In genomic region chr21:45410151-45410864, GRCh38 we compare ENCODE assay signal across 1 cellular context.
TF ChIP-seq lines count a peak whose summit lies in the region.

No MANE protein-coding gene starts in this region.

TF ChIP-seq in HepG2, 621 proteins besides CTCF, POLR2A, EP300 and RAD21 (continued from another document):
- TF ChIP-seq KDM6A (CRISPR knock-in tag; IDR thresholded peaks at IDR 0.05; ENCODE audit: low read depth) (peak; percentile 45; the same call in 1 of the 2 replicates), ZNF724P (CRISPR knock-in tag; IDR thresholded peaks at IDR 0.05; ENCODE audit: borderline replicate concordance) (0 out of 2 replicates have a peak, but pooled peaks have one; percentile 3), TCF12 (IDR thresholded peaks at IDR 0.05) (no peak), TCF12 (CRISPR knock-in tag; IDR thresholded peaks at IDR 0.05) (no peak), REST (IDR thresholded peaks at IDR 0.05; ENCODE audit: borderline replicate concordance in 1 of 2, low read depth in 1 of 2, low read length in 2 of 2) (no peak), ZBTB37 (CRISPR knock-in tag; IDR thresholded peaks at IDR 0.05) (0 out of 2 replicates have a peak, but pooled peaks have one; percentile 2), RNF2 (conservative IDR thresholded peaks at IDR 0.05; ENCODE audit: low read depth) (no peak), ZNF44 (CRISPR knock-in tag; IDR thresholded peaks at IDR 0.05) (0 out of 2 replicates have a peak, but pooled peaks have one; percentile 23), SUZ12 (IDR thresholded peaks at IDR 0.05; ENCODE audit: low read depth, low read length) (no peak), DR1 (CRISPR knock-in tag; IDR thresholded peaks at IDR 0.05) (no peak; the same call in 1 of the 2 replicates), USF2 (IDR thresholded peaks at IDR 0.05; ENCODE audit: low read depth, low read length) (no peak), USF2 (CRISPR knock-in tag; IDR thresholded peaks at IDR 0.05; ENCODE audit: borderline replicate concordance) (no peak), ZBTB2 (CRISPR knock-in tag; IDR thresholded peaks at IDR 0.05; ENCODE audit: low read depth) (peak; percentile 31; the same call in 1 of the 2 replicates), HMGXB3 (CRISPR knock-in tag; IDR thresholded peaks at IDR 0.05; ENCODE audit: borderline replicate concordance) (peak; percentile 78), ETV6 (CRISPR knock-in tag; conservative IDR thresholded peaks at IDR 0.05) (0 out of 2 replicates have a peak, but pooled peaks have one; percentile 9), ATF7-NPFF (CRISPR knock-in tag; IDR thresholded peaks at IDR 0.05; ENCODE audit: low read depth) (no peak), ZNF615 (CRISPR knock-in tag; IDR thresholded peaks at IDR 0.05; ENCODE audit: borderline replicate concordance) (no peak), ZMAT3 (CRISPR knock-in tag; conservative IDR thresholded peaks at IDR 0.05) (peak; percentile 58; the same call in 1 of the 2 replicates), ZNF451 (CRISPR knock-in tag; IDR thresholded peaks at IDR 0.05) (0 out of 2 replicates have a peak, but pooled peaks have one; percentile 18), MBNL3 (CRISPR knock-in tag; conservative IDR thresholded peaks at IDR 0.05) (no peak), ZNF772 (CRISPR knock-in tag; IDR thresholded peaks at IDR 0.05) (no peak), ERF (CRISPR knock-in tag; IDR thresholded peaks at IDR 0.05) (peak; percentile 37; the same call in 1 of the 2 replicates), RELA (CRISPR knock-in tag; IDR thresholded peaks at IDR 0.05) (no peak), ZFP36L1 (CRISPR knock-in tag; IDR thresholded peaks at IDR 0.05) (no peak), FOXM1 (CRISPR knock-in tag; IDR thresholded peaks at IDR 0.05) (no peak)
TF ChIP-seq in HepG2: peak in this region for 183.
